In genomic region chr16:66578596-66579531, GRCh38 we compare ENCODE assay signal across 9 cellular contexts. TPM values are rescaled to one million over a fixed set of nuclear protein-coding genes. Genes with fewer than 3 reads are reported as not detected.
A peak's percentile ranks its signal among the peaks of the same experiment; 100 is the strongest.
DNase-seq lines count a peak whose midpoint lies in the region; ATAC-seq, FAIRE-seq and TF ChIP-seq lines count a peak whose summit lies in the region.
"Had no signal": no experiment of that assay in that cellular context is flagged by ENCODE, and none has a peak within 500 bp of the region (broad histone marks: within the 10 kb centered on the region; RNA-seq: fewer than 3 reads in every experiment).

TSS of gene CMTM2 (plus strand) at chr16:66579463. CDS start at chr16:66579608, 145 bp downstream.

- H3K4me1 ChIP-seq in ascending aorta (peaks cover 5 to 6% of the 10 kb centered on the region in 2 donors), lower lobe of right lung (peaks cover 15% of the 10 kb centered on the region), suprapubic skin (peaks cover 11% of the 10 kb centered on the region), kidney (ENCODE audit: control insufficient read depth in 1 of 2, insufficient read depth in 1 of 2, low read depth in 1 of 2, low read length in 2 of 2) (peaks cover 7 to 8% of the 10 kb centered on the region in 2 donors)

- H3K36me3 ChIP-seq in ascending aorta: no peaks in the 10 kb centered on the region
- H3K36me3 ChIP-seq in lower lobe of right lung: no peaks in the 10 kb centered on the region
- no peaks in the 10 kb centered on the region for H3K36me3 ChIP-seq in suprapubic skin
- H3K36me3 ChIP-seq in kidney (ENCODE audit: control insufficient read depth in 1 of 2, insufficient read depth in 2 of 2, low read length in 2 of 2): no peaks in the 10 kb centered on the region

- no peak for TF ChIP-seq POLR2A in suprapubic skin (IDR thresholded peaks at IDR 0.05)

- ATAC-seq in lower lobe of right lung (peak; percentile 27 to 34), HG02885 (IDR thresholded peaks at IDR 0.05; ENCODE audit: poor library complexity, unreplicated experiment) (no peak)

- H3K9me3 ChIP-seq in ascending aorta (no peaks in the 10 kb centered on the region), lower lobe of right lung (no peaks in the 10 kb centered on the region), suprapubic skin (no peaks in the 10 kb centered on the region), kidney (ENCODE audit: control insufficient read depth in 1 of 2, low read length in 2 of 2) (no peaks in the 10 kb centered on the region)

- 47% methylated on average over 58 of the region's 78 CpGs for WGBS in suprapubic skin

- intact Hi-C loops in ascending aorta (cut with DNase I) (no loop called here), lower lobe of right lung (cut with DNase I) (no loop called here), kidney (cut with DNase I) (no loop called here)

- H3K27ac ChIP-seq in ascending aorta (peak within 1 kb of the TSS in 1 of 2 donors; percentile 57), lower lobe of right lung (no peak within 1 kb of the TSS), suprapubic skin (no peak within 1 kb of the TSS), kidney (ENCODE audit: low read depth in 2 of 2, low read length in 2 of 2) (no peak within 1 kb of the TSS)

- no peak for FAIRE-seq in kidney (lab: Jason Lieb, UNC)

- TF ChIP-seq CTCF in ascending aorta (IDR thresholded peaks at IDR 0.05): no peak
- TF ChIP-seq CTCF in lower lobe of right lung (IDR thresholded peaks at IDR 0.05): no peak
- no peak for TF ChIP-seq CTCF in suprapubic skin (IDR thresholded peaks at IDR 0.05)
- TF ChIP-seq CTCF in kidney (IDR thresholded peaks at IDR 0.05; ENCODE audit: borderline replicate concordance, extremely low read depth, insufficient read depth): no peak

- H3K4me3 ChIP-seq in ascending aorta (peak within 1 kb of the TSS; percentile 7 to 55), lower lobe of right lung (peak within 1 kb of the TSS; percentile 42), suprapubic skin (peak within 1 kb of the TSS; percentile 38), kidney (ENCODE audit: low read length in 2 of 2) (no peak within 1 kb of the TSS)

- no peak for TF ChIP-seq EP300 in suprapubic skin (IDR thresholded peaks at IDR 0.05)

- no peak within 1 kb of the TSS for H3K9ac ChIP-seq in kidney (ENCODE audit: low read length in 2 of 2)

- H3K27me3 ChIP-seq in ascending aorta (no peaks in the 10 kb centered on the region), lower lobe of right lung (ENCODE audit: low read depth) (peaks cover 22% of the 10 kb centered on the region), suprapubic skin (peaks cover 5% of the 10 kb centered on the region)

- DNase-seq in activated T-cell treated with anti-CD3 and anti-CD28 coated beads, Interleukin-2, amount 50 U/mL, for 1 hour: peak; percentile 42
- DNase-seq in activated T-cell treated with anti-CD3 and anti-CD28 coated beads for 4 hours: no peak
- DNase-seq in ascending aorta (ENCODE audit: low spot score in 2 of 2): no peak
- DNase-seq in lower lobe of right lung: no peak
- DNase-seq in suprapubic skin (ENCODE audit: low spot score in 2 of 2): no peak
- DNase-seq in NCI-H526 treated with DMSO at 0.1 percent for 48 hours (lab: John Stamatoyannopoulos, UW): no peak
- DNase-seq in kidney: no peak

RNA-seq across cellular contexts. Expression of gene CMTM2, which starts in this region (rescaled TPM):
- total RNA-seq in ascending aorta (not detected), lower lobe of right lung (4.0 TPM), suprapubic skin (not detected), kidney (0.25 TPM)
- not detected for polyA plus RNA-seq in kidney (ENCODE audit: insufficient read depth, low read depth, low replicate concordance)
- total RNA-seq: SK-MEL-5 had no signal

Comparison
In these comparisons a context has a peak if more than half of its experiments do, and no peak if none do; other contexts are left out.
1. H3K4me3 ChIP-seq: peak in ascending aorta (2 of 2), lower lobe of right lung (single experiment) and suprapubic skin (single experiment); none in kidney (0 of 2).